8 cellular contexts compared by ENCODE assay signal in the genomic region with DNA sequence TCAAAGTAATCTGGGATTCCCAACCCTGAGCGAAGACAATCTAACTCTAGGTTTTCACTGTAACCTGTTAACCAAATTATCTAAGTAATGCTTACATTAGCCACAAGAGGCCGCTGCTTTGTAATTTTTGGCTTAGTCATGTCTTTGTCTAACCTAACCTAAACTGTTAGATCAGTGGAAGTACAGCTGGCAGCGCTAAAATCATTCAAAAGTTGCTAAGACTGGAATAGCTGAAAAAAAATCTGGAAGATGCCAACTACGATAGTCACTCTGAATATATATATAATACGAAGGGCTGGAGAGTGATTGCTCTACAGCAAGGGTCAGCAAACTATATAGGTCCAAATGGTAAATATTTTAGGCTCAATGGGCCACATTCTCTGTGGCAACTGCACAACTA.
DNase-seq lines count a peak whose midpoint lies in the region; ATAC-seq and TF ChIP-seq lines count a peak whose summit lies in the region.

No MANE protein-coding gene starts in this region.

- TF ChIP-seq CTCF in DOHH2 (IDR thresholded peaks at IDR 0.05; ENCODE audit: low read depth, low read length, poor library complexity, severe bottlenecking) (peak; percentile 71), osteocyte (IDR thresholded peaks at IDR 0.05) (peak; percentile 75)

- H3K27me3 ChIP-seq in DOHH2 (ENCODE audit: control insufficient read depth, low read length) = 0 out of 2 replicates have a peak, but pooled peaks cover 2% of the 10 kb centered on the region

- no peak overlapping the region for H3K4me3 ChIP-seq in DOHH2 (ENCODE audit: low read length)

- ATAC-seq in GM19452 (IDR thresholded peaks at IDR 0.05; ENCODE audit: unreplicated experiment) (peak; percentile 94), HG03432 (IDR thresholded peaks at IDR 0.05; ENCODE audit: unreplicated experiment) (peak; percentile 93)
- peak; percentile 62 for ATAC-seq in activated T-cell treated with anti-CD3 and anti-CD28 coated beads, Interleukin-2, amount 50 U/mL, for 4 hours

- no peaks in the 10 kb centered on the region for H3K27me3 Mint-ChIP-seq in activated T-cell treated with anti-CD3 and anti-CD28 coated beads, Interleukin-2, amount 50 U/mL, for 4 hours (ENCODE audit: low read depth)
- H3K27me3 Mint-ChIP-seq in osteocyte (ENCODE audit: unreplicated experiment) = peaks cover 4% of the 10 kb centered on the region

- no peaks in the 10 kb centered on the region for H3K9me3 Mint-ChIP-seq in activated T-cell treated with anti-CD3 and anti-CD28 coated beads, Interleukin-2, amount 50 U/mL, for 4 hours
- H3K9me3 Mint-ChIP-seq in osteocyte (ENCODE audit: unreplicated experiment) = no peaks in the 10 kb centered on the region

- H3K27ac Mint-ChIP-seq in osteocyte (ENCODE audit: unreplicated experiment) = no peak overlapping the region

- H3K4me2 ChIP-seq in DOHH2 (ENCODE audit: low read length) = no peak overlapping the region

- H3K4me3 Mint-ChIP-seq in activated T-cell treated with anti-CD3 and anti-CD28 coated beads, Interleukin-2, amount 50 U/mL, for 4 hours = no peak overlapping the region
- H3K4me3 Mint-ChIP-seq in osteocyte (ENCODE audit: unreplicated experiment) = no peak overlapping the region

- H3K9me2 ChIP-seq in DOHH2 (replicated peaks; ENCODE audit: control insufficient read depth, low read length) = no peaks in the 10 kb centered on the region

- H4K20me1 ChIP-seq in DOHH2 (ENCODE audit: control insufficient read depth, insufficient read depth, low read depth, low read length) = 0 out of 2 replicates have a peak, but pooled peaks cover 3% of the 10 kb centered on the region

- no peaks in the 10 kb centered on the region for H3K79me2 ChIP-seq in DOHH2 (ENCODE audit: control insufficient read depth, low read length)

- H3F3A ChIP-seq in DOHH2 (ENCODE audit: control insufficient read depth, insufficient read depth) = peaks cover 8% of the 10 kb centered on the region

- H3K36me3 Mint-ChIP-seq in activated T-cell treated with anti-CD3 and anti-CD28 coated beads, Interleukin-2, amount 50 U/mL, for 4 hours (ENCODE audit: insufficient read depth) = peaks cover 16% of the 10 kb centered on the region
- H3K36me3 Mint-ChIP-seq in osteocyte (ENCODE audit: unreplicated experiment) = peaks cover 23% of the 10 kb centered on the region

- H3K4me1 ChIP-seq in DOHH2 (ENCODE audit: control insufficient read depth, low read length) = no peaks in the 10 kb centered on the region

- H3K9me3 ChIP-seq in DOHH2 (ENCODE audit: control insufficient read depth, insufficient read depth, low read length) = no peaks in the 10 kb centered on the region

- H3K27ac ChIP-seq in DOHH2 (ENCODE audit: low read depth, low read length) = no peak overlapping the region

- no peaks in the 10 kb centered on the region for H3K4me1 Mint-ChIP-seq in activated T-cell treated with anti-CD3 and anti-CD28 coated beads, Interleukin-2, amount 50 U/mL, for 4 hours (ENCODE audit: low read depth)
- H3K4me1 Mint-ChIP-seq in osteocyte (ENCODE audit: unreplicated experiment) = no peaks in the 10 kb centered on the region

- H3K36me3 ChIP-seq in DOHH2 (ENCODE audit: control insufficient read depth, low read length) = peaks cover 40% of the 10 kb centered on the region

- DNase-seq in NCI-H748 treated with DMSO at 0.1 percent for 48 hours (lab: John Stamatoyannopoulos, UW) (peak; percentile 32), foreskin melanocyte (peak; percentile 45), osteocyte (ENCODE audit: extremely low spot score, unreplicated experiment) (no peak), GF-D8 (lab: John Stamatoyannopoulos, UW) (no peak)
- peak; percentile 24 for DNase-seq in activated T-cell treated with anti-CD3 and anti-CD28 coated beads, Interleukin-2, amount 50 U/mL, for 4 hours

Comparison
In these comparisons a context has a peak if more than half of its experiments do, and no peak if none do; other contexts are left out.
1. DNase-seq: peak in NCI-H748 treated with DMSO at 0.1 percent for 48 hours (single experiment), activated T-cell treated with anti-CD3 and anti-CD28 coated beads, Interleukin-2, amount 50 U/mL, for 4 hours (single experiment) and foreskin melanocyte (single experiment); none in osteocyte (single experiment) and GF-D8 (single experiment).
2. Peak in every context shown above with its lines, with median percentiles within 50 percentile points of each other: ATAC-seq.